ENCODE assay signal across 8 cellular contexts in genomic region chr12:131828671-131829350, GRCh38. TPM values are rescaled to one million over a fixed set of nuclear protein-coding genes. Genes with fewer than 3 reads are reported as not detected.
A peak's percentile ranks its signal among the peaks of the same experiment; 100 is the strongest.
DNase-seq lines count a peak whose midpoint lies in the region; ATAC-seq and FAIRE-seq lines count a peak whose summit lies in the region.

No MANE protein-coding gene starts in this region.

- H3K4me1 Mint-ChIP-seq in activated naive CD4-positive, alpha-beta T cell treated with anti-CD3 and anti-CD28 coated beads, Interleukin-2, amount 10 ng/mL, durations not matched to agents 7 days and 5 days = peaks cover 17% of the 10 kb centered on the region
- peaks cover 22% of the 10 kb centered on the region for H3K4me1 Mint-ChIP-seq in stimulated activated memory B cell treated with anti-CD40 and anti-IgM and Interleukin-4, amounts not matched to agents 10 μg/mL and 1 μg/mL and 100 μg/mL, for 72 hours

- H3K4me1 ChIP-seq in ACC112 (ENCODE audit: control insufficient read depth, insufficient read depth, low read length, unreplicated experiment) = peaks cover 11% of the 10 kb centered on the region
- no peaks in the 10 kb centered on the region for H3K4me1 ChIP-seq in iPS-15b (ENCODE audit: control insufficient read depth, insufficient read depth, low read length)

- no peak overlapping the region for H3K27ac Mint-ChIP-seq in activated naive CD4-positive, alpha-beta T cell treated with anti-CD3 and anti-CD28 coated beads, Interleukin-2, amount 10 ng/mL, durations not matched to agents 7 days and 5 days
- H3K27ac Mint-ChIP-seq in stimulated activated memory B cell treated with anti-CD40 and anti-IgM and Interleukin-4, amounts not matched to agents 10 μg/mL and 1 μg/mL and 100 μg/mL, for 72 hours = peak overlapping the region; percentile 53

- no peaks in the 10 kb centered on the region for H3K36me3 Mint-ChIP-seq in activated naive CD4-positive, alpha-beta T cell treated with anti-CD3 and anti-CD28 coated beads, Interleukin-2, amount 10 ng/mL, durations not matched to agents 7 days and 5 days
- no peaks in the 10 kb centered on the region for H3K36me3 Mint-ChIP-seq in stimulated activated memory B cell treated with anti-CD40 and anti-IgM and Interleukin-4, amounts not matched to agents 10 μg/mL and 1 μg/mL and 100 μg/mL, for 72 hours

- peak; percentile 87 for DNase-seq in H7
- DNase-seq in activated naive CD4-positive, alpha-beta T cell treated with anti-CD3 and anti-CD28 coated beads, Interleukin-2, amount 10 ng/mL, durations not matched to agents 7 days and 5 days = peak; percentile 31
- no peak for DNase-seq in middle frontal gyrus (ENCODE audit: extremely low spot score, low spot score)
- no peak for DNase-seq in NCI-H2029 treated with DMSO at 0.1 percent for 48 hours (lab: John Stamatoyannopoulos, UW)
- no peak for DNase-seq in urothelium cell line (ENCODE audit: low spot score)

- ATAC-seq in stimulated activated memory B cell treated with anti-CD40 and anti-IgM and Interleukin-4, amounts not matched to agents 10 μg/mL and 1 μg/mL and 100 μg/mL, for 72 hours = peak; percentile 47

- H3K36me3 ChIP-seq in ACC112 (ENCODE audit: insufficient read depth, low read length) = no peaks in the 10 kb centered on the region
- H3K36me3 ChIP-seq in H7 (replicated peaks; ENCODE audit: control insufficient read depth, insufficient read depth, low read length) = no peaks in the 10 kb centered on the region
- H3K36me3 ChIP-seq in iPS-15b (ENCODE audit: control insufficient read depth, insufficient read depth, low read length) = no peaks in the 10 kb centered on the region

- no peaks in the 10 kb centered on the region for H3K79me2 ChIP-seq in ACC112 (ENCODE audit: control insufficient read depth, insufficient read depth, low read length, unreplicated experiment)

- FAIRE-seq in urothelium cell line (lab: Jason Lieb, UNC) = no peak

- no peaks in the 10 kb centered on the region for H3K9me3 ChIP-seq in iPS-15b (ENCODE audit: control insufficient read depth, insufficient read depth, low read length)

- CTCF ChIA-PET in activated naive CD4-positive, alpha-beta T cell treated with anti-CD3 and anti-CD28 coated beads, Interleukin-2, amount 10 ng/mL, durations not matched to agents 7 days and 5 days (lab: Charles Lee) = interaction anchor here (1.5 to 3.9 kb wide), 2 partner anchors 41 to 724 kb away, joined by 4 to 31 read pairs; no protein-coding TSS in a partner anchor

- H3K9ac ChIP-seq in iPS-15b (ENCODE audit: low read depth, low read length) = peak overlapping the region; percentile 37

- H3K9me3 Mint-ChIP-seq in activated naive CD4-positive, alpha-beta T cell treated with anti-CD3 and anti-CD28 coated beads, Interleukin-2, amount 10 ng/mL, durations not matched to agents 7 days and 5 days = no peaks in the 10 kb centered on the region
- H3K9me3 Mint-ChIP-seq in stimulated activated memory B cell treated with anti-CD40 and anti-IgM and Interleukin-4, amounts not matched to agents 10 μg/mL and 1 μg/mL and 100 μg/mL, for 72 hours = no peaks in the 10 kb centered on the region

- peaks cover 87% of the 10 kb centered on the region for H3K27me3 Mint-ChIP-seq in activated naive CD4-positive, alpha-beta T cell treated with anti-CD3 and anti-CD28 coated beads, Interleukin-2, amount 10 ng/mL, durations not matched to agents 7 days and 5 days
- H3K27me3 Mint-ChIP-seq in stimulated activated memory B cell treated with anti-CD40 and anti-IgM and Interleukin-4, amounts not matched to agents 10 μg/mL and 1 μg/mL and 100 μg/mL, for 72 hours = peaks cover 54% of the 10 kb centered on the region

- no peak overlapping the region for H2AFZ ChIP-seq in ACC112 (ENCODE audit: low read length, unreplicated experiment)

- H3K4me3 Mint-ChIP-seq in activated naive CD4-positive, alpha-beta T cell treated with anti-CD3 and anti-CD28 coated beads, Interleukin-2, amount 10 ng/mL, durations not matched to agents 7 days and 5 days = peak overlapping the region; percentile 58
- H3K4me3 Mint-ChIP-seq in stimulated activated memory B cell treated with anti-CD40 and anti-IgM and Interleukin-4, amounts not matched to agents 10 μg/mL and 1 μg/mL and 100 μg/mL, for 72 hours = peak overlapping the region; percentile 75

- H3K27me3 ChIP-seq in ACC112 (ENCODE audit: insufficient read depth, low read length) (0 out of 2 replicates have a peak, but pooled peaks cover 5% of the 10 kb centered on the region), H7 (ENCODE audit: control insufficient read depth, insufficient read depth, low read length) (peaks cover 29% of the 10 kb centered on the region), iPS-15b (ENCODE audit: control insufficient read depth, insufficient read depth, low read length) (peaks cover 14% of the 10 kb centered on the region)

- H3K4me3 ChIP-seq in ACC112 (ENCODE audit: low read depth, low read length) = peak overlapping the region; percentile 66
- peak overlapping the region; percentile 51 for H3K4me3 ChIP-seq in H7 (ENCODE audit: insufficient read depth, low read depth, low read length)
- H3K4me3 ChIP-seq in iPS-15b (ENCODE audit: low read depth, low read length) = peak overlapping the region; percentile 60

- H3K27ac ChIP-seq in ACC112 (ENCODE audit: low read depth, low read length) = no peak overlapping the region

RNA-seq across cellular contexts. Expression of gene MMP17, which starts 0.6 kb away (rescaled TPM):
- 36.1 and 75.7 TPM in 2 replicates for total RNA-seq in H7 (2014; rRNA removed; shearing (Covaris generic))

Comparison
In these comparisons a context has a peak if more than half of its experiments do, and no peak if none do; other contexts are left out.
1. DNase-seq: peak in H7 (single experiment) and activated naive CD4-positive, alpha-beta T cell treated with anti-CD3 and anti-CD28 coated beads, Interleukin-2, amount 10 ng/mL, durations not matched to agents 7 days and 5 days (single experiment); none in middle frontal gyrus (single experiment), NCI-H2029 treated with DMSO at 0.1 percent for 48 hours (single experiment) and urothelium cell line (single experiment).
2. Peak in every context shown above with its lines, with median percentiles within 50 percentile points of each other: H3K4me3 ChIP-seq.